ENCODE assay signal across 8 cellular contexts in genomic region chr1:155226188-155226909, GRCh38. TPM values are rescaled to one million over a fixed set of nuclear protein-coding genes. Genes with fewer than 3 reads are reported as not detected.
DNase-seq lines count a peak whose midpoint lies in the region; ATAC-seq and TF ChIP-seq lines count a peak whose summit lies in the region.

No MANE protein-coding gene starts in this region.

- H3K27ac Mint-ChIP-seq in neural progenitor cell, result peak overlapping the region; percentile 93

- no peaks in the 10 kb centered on the region for H3K9me2 ChIP-seq in Loucy (replicated peaks; ENCODE audit: low read depth, low read length)

- TF ChIP-seq POLR2A in stomach (IDR thresholded peaks at IDR 0.05), result no peak

- H3K4me3 Mint-ChIP-seq in neural progenitor cell, result peak overlapping the region; percentile 89

- peaks cover 43% of the 10 kb centered on the region for H3K4me1 Mint-ChIP-seq in neural progenitor cell

- H3K27ac ChIP-seq in neural progenitor cell (peak overlapping the region; percentile 8), stomach (peak overlapping the region; percentile 79 to 94 (median 90))

- H3K9ac ChIP-seq in Loucy (ENCODE audit: low read depth, low read length, poor library complexity, severe bottlenecking) (peak overlapping the region; percentile 99), neural progenitor cell (peak overlapping the region; percentile 30)

- H3K9me3 ChIP-seq in Loucy (ENCODE audit: insufficient read depth, low read depth, low read length), result no peaks in the 10 kb centered on the region
- H3K9me3 ChIP-seq in neural progenitor cell (ENCODE audit: low read depth), result no peaks in the 10 kb centered on the region
- H3K9me3 ChIP-seq in stomach, result no peaks in the 10 kb centered on the region

- 1 to 2% (median 2%) methylated on average over 7 of the region's 7 CpGs for WGBS in stomach, 5 donors

- peaks cover 12% of the 10 kb centered on the region for H3K36me3 Mint-ChIP-seq in neural progenitor cell

- no peaks in the 10 kb centered on the region for H3K9me3 Mint-ChIP-seq in neural progenitor cell

- H3F3A ChIP-seq in Loucy (ENCODE audit: low read depth) (peaks cover 5% of the 10 kb centered on the region; the same call in 1 of the 2 replicates), neural progenitor cell (ENCODE audit: low read depth) (peaks cover 49% of the 10 kb centered on the region)

- H3K27me3 Mint-ChIP-seq in neural progenitor cell (ENCODE audit: insufficient read depth, low read depth), result peaks cover 6% of the 10 kb centered on the region

- peak overlapping the region; percentile 90 for H3K4me2 ChIP-seq in Loucy (ENCODE audit: low read depth, low read length, poor library complexity, severe bottlenecking)
- H3K4me2 ChIP-seq in neural progenitor cell, result peak overlapping the region; percentile 84

- intact Hi-C loops in stomach (cut with DNase I; ENCODE audit: low total_unique reads), result loop anchor here (10.0 kb wide), 1 partner anchor 52 kb away; the partner anchor contains the start of genes KRTCAP2 and TRIM46

- H4K20me1 ChIP-seq in Loucy (ENCODE audit: insufficient read depth, low read length, poor library complexity, severe bottlenecking) (peaks cover 9% of the 10 kb centered on the region), neural progenitor cell (ENCODE audit: low read depth) (peaks cover 12% of the 10 kb centered on the region)

- H3K4me3 ChIP-seq in GM12864 (ENCODE audit: low read depth, low read length) (peak overlapping the region; percentile 87), Loucy (ENCODE audit: low read length, poor library complexity, severe bottlenecking) (peak overlapping the region; percentile 98), foreskin fibroblast (ENCODE audit: low read depth in 1 of 2, low read length in 2 of 2) (peak overlapping the region; percentile 81 to 90), neural progenitor cell (peak overlapping the region; percentile 57), stomach (peak overlapping the region; percentile 55 to 68 (median 63))

- DNase-seq in GM12864 (ENCODE audit: low read depth) (no peak), RPMI8226 (peak; percentile 90), foreskin fibroblast (peak; percentile 57 to 86), neural progenitor cell (ENCODE audit: low spot score) (peak; percentile 83), stomach (peak; percentile 75)
- DNase-seq in activated effector memory CD4-positive, alpha-beta T cell treated with Interleukin-2 at 50 U/mL for 16 hours, result peak; percentile 76

- H3K27me3 ChIP-seq in Loucy (ENCODE audit: insufficient read depth, low read length, poor library complexity, severe bottlenecking) (peaks cover 5% of the 10 kb centered on the region), neural progenitor cell (peaks cover 7% of the 10 kb centered on the region), stomach (no peaks in the 10 kb centered on the region)

- peaks cover 24% of the 10 kb centered on the region for H3K4me1 ChIP-seq in Loucy (ENCODE audit: insufficient read depth, low read length, poor library complexity, severe bottlenecking)
- peaks cover 20% of the 10 kb centered on the region for H3K4me1 ChIP-seq in neural progenitor cell
- H3K4me1 ChIP-seq in stomach, result peaks cover 7 to 39% (median 23%) of the 10 kb centered on the region in 4 donors

- H3K79me2 ChIP-seq in Loucy (ENCODE audit: insufficient read depth, low read length) (peaks cover 37% of the 10 kb centered on the region), neural progenitor cell (ENCODE audit: low read depth) (peaks cover 27% of the 10 kb centered on the region)

- H3K36me3 ChIP-seq in Loucy (ENCODE audit: insufficient read depth, low read length), result no peaks in the 10 kb centered on the region
- no peaks in the 10 kb centered on the region for H3K36me3 ChIP-seq in neural progenitor cell
- no peaks in the 10 kb centered on the region for H3K36me3 ChIP-seq in stomach

- no peak for TF ChIP-seq EP300 in stomach (IDR thresholded peaks at IDR 0.05)

- TF ChIP-seq CTCF in GM12864 (IDR thresholded peaks at IDR 0.05; ENCODE audit: low read depth, low read length, missing control alignments), result peak; percentile 67
- TF ChIP-seq CTCF in Loucy (conservative IDR thresholded peaks at IDR 0.05; ENCODE audit: low read length), result peak; percentile 86
- TF ChIP-seq CTCF in foreskin fibroblast (IDR thresholded peaks at IDR 0.05; ENCODE audit: low read depth, low read length), result peak; percentile 58
- TF ChIP-seq CTCF in neural progenitor cell (IDR thresholded peaks at IDR 0.05), result peak; percentile 62
- TF ChIP-seq CTCF in stomach (IDR thresholded peaks at IDR 0.05), result peak in 4 of 7 experiments; percentile 14 to 60 (median 48)

- H2AFZ ChIP-seq in Loucy (ENCODE audit: low read length) (peak overlapping the region; percentile 85), neural progenitor cell (replicated peaks) (peak overlapping the region; percentile 30)

- ATAC-seq in HG03025 (IDR thresholded peaks at IDR 0.05; ENCODE audit: low FRiP score, unreplicated experiment), result no peak

RNA-seq across cellular contexts. Expression of gene MTX1, which starts 17.9 kb away (rescaled TPM):
- total RNA-seq in neural progenitor cell (ENCODE audit: low replicate concordance) (25.6 and 46.5 TPM in 2 replicates), stomach (10 to 100 TPM in 4 of 5 donors, 1 to 10 TPM in 1; 1.2 to 54.9 (median 25.2) TPM)
- 10 to 100 TPM; 48.3 to 71.1 (median 58.2) TPM for polyA plus RNA-seq in stomach

RNA-seq across cellular contexts. Expression of gene THBS3, which starts 18.7 kb away (rescaled TPM):
- total RNA-seq in neural progenitor cell (ENCODE audit: low replicate concordance) (19.3 and 30.4 TPM in 2 replicates), stomach (10 to 100 TPM; 11.0 to 65.9 (median 25.4) TPM)
- polyA plus RNA-seq in stomach, result 10 to 100 TPM; 11.0 to 27.9 (median 17.8) TPM

RNA-seq across cellular contexts. Expression of gene ENTREP3, which starts 28.9 kb away (rescaled TPM):
- total RNA-seq in neural progenitor cell (ENCODE audit: low replicate concordance) (4.8 and 14.9 TPM in 2 replicates), stomach (10 to 100 TPM in 4 of 5 donors, 1 to 10 TPM in 1; 2.8 to 77.9 (median 19.6) TPM)
- 10 to 100 TPM in 2 of 3 donors, 1 to 10 TPM in 1; 9.7 to 20.5 (median 11.6) TPM for polyA plus RNA-seq in stomach

RNA-seq across cellular contexts. Expression of gene SCAMP3, which starts 35.8 kb away (rescaled TPM):
- total RNA-seq in neural progenitor cell (ENCODE audit: low replicate concordance), result 21.8 and 44.8 TPM in 2 replicates
- 10 to 100 TPM in 4 of 5 donors, 1 to 10 TPM in 1; 7.0 to 32.6 (median 24.1) TPM for total RNA-seq in stomach
- 10 to 100 TPM; 25.8 to 48.4 (median 45.4) TPM for polyA plus RNA-seq in stomach

RNA-seq across cellular contexts. Expression of gene CLK2, which starts 47.0 kb away (rescaled TPM):
- total RNA-seq in neural progenitor cell (ENCODE audit: low replicate concordance) (41.7 and 62.2 TPM in 2 replicates), stomach (10 to 100 TPM; 29.7 to 77.6 (median 53.6) TPM)
- 10 to 100 TPM; 16.0 to 46.4 (median 17.0) TPM for polyA plus RNA-seq in stomach
